In the genomic region with DNA sequence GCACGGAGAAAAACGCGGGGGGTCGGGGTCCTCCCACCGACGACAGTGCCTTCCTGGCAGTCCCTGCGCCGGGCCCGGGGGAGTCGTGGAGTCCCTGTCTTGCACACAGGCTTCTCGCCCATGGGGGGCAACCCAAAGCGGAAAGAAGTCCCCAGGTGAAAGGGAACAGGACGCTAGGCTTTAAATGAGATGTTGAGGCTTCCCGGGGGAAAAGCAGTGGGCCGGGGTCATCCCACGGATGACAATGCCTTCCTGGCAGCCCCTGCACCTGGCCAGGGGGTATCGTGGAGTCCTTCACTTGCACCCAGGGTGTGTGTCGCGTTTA, we compare ENCODE assay signal across 7 cellular contexts.
"Had no signal": no experiment of that assay in that cellular context is flagged by ENCODE, and none has a peak within 500 bp of the region (broad histone marks: within the 10 kb centered on the region; RNA-seq: fewer than 3 reads in every experiment).

No MANE protein-coding gene starts in this region.

- H3K9ac ChIP-seq: KMS-11 had no signal

- DNase-seq: HFFc6, IMR-90, KBM-7 had no signal

- H3K9me3 ChIP-seq: HAP-1 had no signal

- H3K4me1 ChIP-seq: HAP-1 had no signal

- H3K4me3 ChIP-seq: GM23338, HAP-1 had no signal

- H3K36me3 ChIP-seq: HAP-1 had no signal

- H3K4me2 ChIP-seq: GM23338, KMS-11 had no signal

- ATAC-seq: GM23338, HCT116 had no signal

- H3K27ac ChIP-seq: KMS-11 had no signal
